Comparison of ENCODE assay signal across 8 cellular contexts in genomic region chr14:95480109-95480886, GRCh38. TPM values are rescaled to one million over a fixed set of nuclear protein-coding genes. Genes with fewer than 3 reads are reported as not detected.
DNase-seq lines count a peak whose midpoint lies in the region; ATAC-seq lines count a peak whose summit lies in the region.

No MANE protein-coding gene starts in this region.

- H3K4me1 Mint-ChIP-seq in activated naive CD8-positive, alpha-beta T cell treated with anti-CD3 and anti-CD28 coated beads, Interleukin-2, amount 10 ng/mL, durations not matched to agents 7 days and 5 days: peaks cover 28% of the 10 kb centered on the region
- H3K4me1 Mint-ChIP-seq in naive thymus-derived CD4-positive, alpha-beta T cell: peaks cover 33 to 64% (median 45%) of the 10 kb centered on the region in 7 donors

- H3K9me3 Mint-ChIP-seq in activated naive CD8-positive, alpha-beta T cell treated with anti-CD3 and anti-CD28 coated beads, Interleukin-2, amount 10 ng/mL, durations not matched to agents 7 days and 5 days: no peaks in the 10 kb centered on the region
- H3K9me3 Mint-ChIP-seq in naive thymus-derived CD4-positive, alpha-beta T cell: no peaks in the 10 kb centered on the region

- no peak overlapping the region for H3K4me3 Mint-ChIP-seq in activated naive CD8-positive, alpha-beta T cell treated with anti-CD3 and anti-CD28 coated beads, Interleukin-2, amount 10 ng/mL, durations not matched to agents 7 days and 5 days
- H3K4me3 Mint-ChIP-seq in naive thymus-derived CD4-positive, alpha-beta T cell: peak overlapping the region in 1 of 10 donors; percentile 71

- H3K27me3 ChIP-seq in naive thymus-derived CD4-positive, alpha-beta T cell (ENCODE audit: control insufficient read depth in 2 of 2, insufficient read depth in 2 of 2, low read length in 2 of 2): no peaks in the 10 kb centered on the region

- DNase-seq in EL (peak; percentile 55), NOMO-1 treated with dmso at 0.1 percent for 144 hours (lab: John Stamatoyannopoulos, UW; ENCODE audit: unreplicated experiment) (no peak), OCI-M2 (lab: John Stamatoyannopoulos, UW; ENCODE audit: unreplicated experiment) (no peak), NCI-H1048 (lab: John Stamatoyannopoulos, UW) (no peak)
- no peak for DNase-seq in activated naive CD8-positive, alpha-beta T cell treated with anti-CD3 and anti-CD28 coated beads, Interleukin-2, amount 10 ng/mL, durations not matched to agents 7 days and 5 days
- peak in 1 of 9 donors; percentile 44 for DNase-seq in naive thymus-derived CD4-positive, alpha-beta T cell

- peaks cover 0 to 13% (median 0%) of the 10 kb centered on the region in 3 experiments for H3K36me3 ChIP-seq in naive thymus-derived CD4-positive, alpha-beta T cell (ENCODE audit: control insufficient read depth in 2 of 3, insufficient read depth in 3 of 3, low read length in 3 of 3)

- peaks cover 19% of the 10 kb centered on the region for H3K36me3 Mint-ChIP-seq in activated naive CD8-positive, alpha-beta T cell treated with anti-CD3 and anti-CD28 coated beads, Interleukin-2, amount 10 ng/mL, durations not matched to agents 7 days and 5 days
- H3K36me3 Mint-ChIP-seq in naive thymus-derived CD4-positive, alpha-beta T cell: peaks cover 0 to 33% (median 12%) of the 10 kb centered on the region in 5 donors

- POLR2A ChIA-PET in activated naive CD8-positive, alpha-beta T cell treated with anti-CD3 and anti-CD28 coated beads, Interleukin-2, amount 10 ng/mL, durations not matched to agents 7 days and 5 days (lab: Charles Lee): no interaction called here
- POLR2A ChIA-PET in naive thymus-derived CD4-positive, alpha-beta T cell (lab: Charles Lee): interaction anchor here (0.9 to 3.3 kb wide), 3 partner anchors 16 to 43 kb away, joined by 4 to 14 read pairs (median 6); no protein-coding TSS in a partner anchor

- intact Hi-C loops in naive thymus-derived CD4-positive, alpha-beta T cell (cut with micrococcal nuclease): loop anchor here in 1 of 2 donors (2.0 to 5.0 kb wide), 2 partner anchors 37 to 47 kb away; partner anchors contain the start of gene SYNE3

- no peaks in the 10 kb centered on the region for H3K9me3 ChIP-seq in naive thymus-derived CD4-positive, alpha-beta T cell (ENCODE audit: control insufficient read depth in 2 of 3, low read length in 3 of 3)

- ATAC-seq in HG03378 (IDR thresholded peaks at IDR 0.05; ENCODE audit: unreplicated experiment): peak; percentile 48
- ATAC-seq in activated naive CD8-positive, alpha-beta T cell treated with anti-CD3 and anti-CD28 coated beads, Interleukin-2, amount 10 ng/mL, durations not matched to agents 7 days and 5 days (ENCODE audit: low read depth): peak; percentile 43
- ATAC-seq in naive thymus-derived CD4-positive, alpha-beta T cell: peak; percentile 83
- ATAC-seq in GM21360 (IDR thresholded peaks at IDR 0.05; ENCODE audit: unreplicated experiment): no peak

- H3K27me3 Mint-ChIP-seq in activated naive CD8-positive, alpha-beta T cell treated with anti-CD3 and anti-CD28 coated beads, Interleukin-2, amount 10 ng/mL, durations not matched to agents 7 days and 5 days: no peaks in the 10 kb centered on the region
- no peaks in the 10 kb centered on the region for H3K27me3 Mint-ChIP-seq in naive thymus-derived CD4-positive, alpha-beta T cell

- peak overlapping the region; percentile 39 for H3K27ac Mint-ChIP-seq in activated naive CD8-positive, alpha-beta T cell treated with anti-CD3 and anti-CD28 coated beads, Interleukin-2, amount 10 ng/mL, durations not matched to agents 7 days and 5 days
- peak overlapping the region; percentile 14 to 86 (median 72) for H3K27ac Mint-ChIP-seq in naive thymus-derived CD4-positive, alpha-beta T cell

- H3K27ac ChIP-seq in naive thymus-derived CD4-positive, alpha-beta T cell (ENCODE audit: low read depth, low read length): no peak overlapping the region

- CTCF ChIA-PET in naive thymus-derived CD4-positive, alpha-beta T cell (lab: Charles Lee): interaction anchor here (0.6 to 0.8 kb wide), 2 partner anchors 16 to 21 kb away, joined by 3 read pairs; no protein-coding TSS in a partner anchor

- H3K4me3 ChIP-seq in naive thymus-derived CD4-positive, alpha-beta T cell (ENCODE audit: low read length): no peak overlapping the region

- peaks cover 4 to 19% of the 10 kb centered on the region in 2 donors for H3K4me1 ChIP-seq in naive thymus-derived CD4-positive, alpha-beta T cell (ENCODE audit: control insufficient read depth in 2 of 2, insufficient read depth in 2 of 2, low read length in 2 of 2)

RNA-seq across cellular contexts. Expression of gene SYNE3, which starts 36.2 kb away (rescaled TPM):
- total RNA-seq in activated naive CD8-positive, alpha-beta T cell treated with anti-CD3 and anti-CD28 coated beads, Interleukin-2, amount 10 ng/mL, durations not matched to agents 7 days and 5 days: 10 to 100 TPM; 79.0 to 79.1 TPM
- 10 to 100 TPM; 46.7 to 83.9 (median 52.5) TPM for total RNA-seq in naive thymus-derived CD4-positive, alpha-beta T cell
- 1 to 10 TPM; 6.8 to 7.0 TPM for polyA plus RNA-seq in naive thymus-derived CD4-positive, alpha-beta T cell

RNA-seq across cellular contexts. Expression of gene GLRX5, which starts 54.6 kb away (rescaled TPM):
- total RNA-seq in activated naive CD8-positive, alpha-beta T cell treated with anti-CD3 and anti-CD28 coated beads, Interleukin-2, amount 10 ng/mL, durations not matched to agents 7 days and 5 days: 10 to 100 TPM; 33.8 to 34.7 TPM
- 10 to 100 TPM; 12.3 to 31.6 (median 19.8) TPM for total RNA-seq in naive thymus-derived CD4-positive, alpha-beta T cell
- polyA plus RNA-seq in naive thymus-derived CD4-positive, alpha-beta T cell: 10 to 100 TPM; 55.2 to 56.9 TPM
